1 cellular context compared by ENCODE assay signal in genomic region chr21:29299906-29300546, GRCh38.
TF ChIP-seq lines count a peak whose summit lies in the region.

No MANE protein-coding gene starts in this region.

TF ChIP-seq in H1, 55 proteins besides CTCF, POLR2A, EP300 and RAD21:
- TF ChIP-seq TCF12 (IDR thresholded peaks at IDR 0.05; ENCODE audit: low read depth, low read length), result no peak; the same call in 1 of the 2 replicates
- no peak for TF ChIP-seq SP4 (IDR thresholded peaks at IDR 0.05; ENCODE audit: low read length)
- TF ChIP-seq RXRA (IDR thresholded peaks at IDR 0.05; ENCODE audit: insufficient read depth, low read depth, low read length), result no peak
- TF ChIP-seq CHD1 (IDR thresholded peaks at IDR 0.05; ENCODE audit: low read depth, low read length), result no peak
- no peak for TF ChIP-seq USF2 (IDR thresholded peaks at IDR 0.05; ENCODE audit: low read length)
- peak; percentile 97 for TF ChIP-seq BACH1 (IDR thresholded peaks at IDR 0.05; ENCODE audit: low read length)
- no peak for TF ChIP-seq CBX5 (IDR thresholded peaks at IDR 0.05; ENCODE audit: low read depth, low read length)
- peak; percentile 38 for TF ChIP-seq SAP30 (IDR thresholded peaks at IDR 0.05; ENCODE audit: insufficient read depth, insufficient replicate concordance, low read length)
- TF ChIP-seq E2F6 (IDR thresholded peaks at IDR 0.05), result no peak
- TF ChIP-seq KDM4A (IDR thresholded peaks at IDR 0.05; ENCODE audit: low read depth, low read length, severe bottlenecking), result no peak
- TF ChIP-seq ZNF274 (IDR thresholded peaks at IDR 0.05; ENCODE audit: borderline replicate concordance, extremely low read depth, low read length), result no peak
- TF ChIP-seq RNF2 (IDR thresholded peaks at IDR 0.05; ENCODE audit: borderline replicate concordance, low read depth, low read length, missing control alignments, poor library complexity, severe bottlenecking), result no peak
- no peak for TF ChIP-seq BRCA1 (IDR thresholded peaks at IDR 0.05; ENCODE audit: low read depth, low read length)
- TF ChIP-seq MAX (IDR thresholded peaks at IDR 0.05), result no peak
- TF ChIP-seq EZH2 (IDR thresholded peaks at IDR 0.05; ENCODE audit: low read depth, low read length, severe bottlenecking), result no peak
- peak; percentile 34 to 85; a peak in 1 of 4 replicates for TF ChIP-seq SIN3A (conservative IDR thresholded peaks at IDR 0.05 in 1 of 2, IDR thresholded peaks at IDR 0.05 in 1 of 2; ENCODE audit: low read depth in 1 of 2, low read length in 2 of 2)
- TF ChIP-seq TEAD4 (IDR thresholded peaks at IDR 0.05; ENCODE audit: low read depth, low read length), result no peak
- no peak for TF ChIP-seq CTBP2 (IDR thresholded peaks at IDR 0.05; ENCODE audit: borderline replicate concordance, insufficient read depth, insufficient read length, low read length)
- no peak for TF ChIP-seq PHF8 (conservative IDR thresholded peaks at IDR 0.05; ENCODE audit: low read depth, low read length)
- TF ChIP-seq TAF1 (IDR thresholded peaks at IDR 0.05; ENCODE audit: low read depth, low read length), result no peak
- no peak for TF ChIP-seq CEBPB (IDR thresholded peaks at IDR 0.05; ENCODE audit: low read depth, low read length)
- no peak for TF ChIP-seq SIX5 (IDR thresholded peaks at IDR 0.05; ENCODE audit: low read depth, low read length)
- peak; percentile 80 for TF ChIP-seq MAFK (IDR thresholded peaks at IDR 0.05; ENCODE audit: low read depth, low read length)
- TF ChIP-seq YY1 (IDR thresholded peaks at IDR 0.05; ENCODE audit: low read depth, low read length), result no peak
- no peak for TF ChIP-seq JUN (IDR thresholded peaks at IDR 0.05; ENCODE audit: low read depth, low read length)
- 0 out of 2 replicates have a peak, but pooled peaks have one; percentile 8 for TF ChIP-seq TBP (IDR thresholded peaks at IDR 0.05; ENCODE audit: low read depth, low read length)
- no peak for TF ChIP-seq ATF3 (IDR thresholded peaks at IDR 0.05; ENCODE audit: insufficient read depth, low read depth, low read length)
- no peak for TF ChIP-seq CBX8 (IDR thresholded peaks at IDR 0.05; ENCODE audit: borderline replicate concordance, low read depth, low read length)
- TF ChIP-seq JUND (IDR thresholded peaks at IDR 0.05; ENCODE audit: low read length), result no peak
- no peak for TF ChIP-seq GTF2F1 (IDR thresholded peaks at IDR 0.05; ENCODE audit: borderline replicate concordance, low read depth, low read length)
- TF ChIP-seq RBBP5 (IDR thresholded peaks at IDR 0.05; ENCODE audit: borderline replicate concordance, low read depth, low read length), result no peak
- TF ChIP-seq SP2 (IDR thresholded peaks at IDR 0.05; ENCODE audit: low read length), result no peak
- TF ChIP-seq GABPA (IDR thresholded peaks at IDR 0.05; ENCODE audit: borderline replicate concordance, insufficient read depth, low read length), result no peak
- no peak for TF ChIP-seq POLR2AphosphoS5 (IDR thresholded peaks at IDR 0.05; ENCODE audit: low read depth, low read length)
TF ChIP-seq in H1: peak in this region for 5.
